In the genomic region with DNA sequence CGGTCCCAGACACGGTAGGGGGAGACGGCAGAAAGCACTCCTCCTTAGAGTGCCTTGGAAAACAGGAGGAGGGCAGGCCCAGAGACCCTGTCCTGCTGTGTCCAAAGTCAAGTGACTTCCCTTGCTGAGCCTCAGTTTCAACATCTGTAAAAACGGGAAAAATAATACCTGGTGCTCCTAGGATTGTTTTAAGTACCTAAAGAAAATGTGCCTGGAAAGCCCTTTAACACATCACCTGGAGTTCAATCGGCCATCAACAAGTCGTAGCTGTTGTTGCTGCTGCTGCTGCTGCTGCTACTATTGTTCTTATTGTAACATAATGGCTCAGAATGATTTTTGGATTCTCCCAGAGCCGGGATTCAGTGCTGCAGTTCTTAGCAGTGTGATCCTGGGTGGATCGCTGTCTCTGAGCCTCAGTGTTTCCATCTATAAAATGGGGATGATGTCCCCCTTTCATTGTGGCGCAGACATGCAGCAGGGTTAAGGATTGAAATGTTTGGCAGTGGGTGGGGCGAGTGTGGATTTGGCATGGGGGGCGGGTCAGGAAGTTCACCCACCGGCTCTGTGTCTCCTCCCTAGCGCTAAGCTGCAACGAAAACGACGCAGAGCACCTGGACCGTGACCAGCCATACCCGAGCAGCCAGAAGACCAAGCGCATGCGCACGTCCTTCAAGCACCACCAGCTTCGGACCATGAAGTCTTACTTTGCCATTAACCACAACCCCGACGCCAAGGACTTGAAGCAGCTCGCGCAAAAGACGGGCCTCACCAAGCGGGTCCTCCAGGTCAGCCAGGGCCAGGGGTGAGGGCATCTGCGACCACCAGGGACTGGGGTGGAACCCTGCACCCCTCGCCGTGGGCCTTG, we compare ENCODE assay signal across 1 cellular context.
TF ChIP-seq lines count a peak whose summit lies in the region.

No MANE protein-coding gene starts in this region.

TF ChIP-seq in HEK293, 187 proteins besides CTCF, POLR2A, EP300 and RAD21 (continued from another document):
- TF ChIP-seq, protein P1, sequence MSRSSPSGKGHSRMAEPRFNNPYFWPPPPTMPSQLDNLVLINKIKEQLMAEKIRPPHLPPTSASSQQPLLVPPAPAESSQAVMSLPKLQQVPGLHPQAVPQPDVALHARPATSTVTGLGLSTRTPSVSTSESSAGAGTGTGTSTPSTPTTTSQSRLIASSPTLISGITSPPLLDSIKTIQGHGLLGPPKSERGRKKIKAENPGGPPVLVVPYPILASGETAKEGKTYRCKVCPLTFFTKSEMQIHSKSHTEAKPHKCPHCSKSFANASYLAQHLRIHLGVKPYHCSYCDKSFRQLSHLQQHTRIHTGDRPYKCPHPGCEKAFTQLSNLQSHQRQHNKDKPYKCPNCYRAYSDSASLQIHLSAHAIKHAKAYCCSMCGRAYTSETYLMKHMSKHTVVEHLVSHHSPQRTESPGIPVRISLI (tag by site-specific recombination; IDR thresholded peaks at IDR 0.05) = no peak
- TF ChIP-seq SCRT2 (tag by site-specific recombination; IDR thresholded peaks at IDR 0.05) = 0 out of 2 replicates have a peak, but pooled peaks have one; percentile 10
- no peak for TF ChIP-seq MZF1 (tag by site-specific recombination; IDR thresholded peaks at IDR 0.05; ENCODE audit: borderline replicate concordance)
